In the genomic region with DNA sequence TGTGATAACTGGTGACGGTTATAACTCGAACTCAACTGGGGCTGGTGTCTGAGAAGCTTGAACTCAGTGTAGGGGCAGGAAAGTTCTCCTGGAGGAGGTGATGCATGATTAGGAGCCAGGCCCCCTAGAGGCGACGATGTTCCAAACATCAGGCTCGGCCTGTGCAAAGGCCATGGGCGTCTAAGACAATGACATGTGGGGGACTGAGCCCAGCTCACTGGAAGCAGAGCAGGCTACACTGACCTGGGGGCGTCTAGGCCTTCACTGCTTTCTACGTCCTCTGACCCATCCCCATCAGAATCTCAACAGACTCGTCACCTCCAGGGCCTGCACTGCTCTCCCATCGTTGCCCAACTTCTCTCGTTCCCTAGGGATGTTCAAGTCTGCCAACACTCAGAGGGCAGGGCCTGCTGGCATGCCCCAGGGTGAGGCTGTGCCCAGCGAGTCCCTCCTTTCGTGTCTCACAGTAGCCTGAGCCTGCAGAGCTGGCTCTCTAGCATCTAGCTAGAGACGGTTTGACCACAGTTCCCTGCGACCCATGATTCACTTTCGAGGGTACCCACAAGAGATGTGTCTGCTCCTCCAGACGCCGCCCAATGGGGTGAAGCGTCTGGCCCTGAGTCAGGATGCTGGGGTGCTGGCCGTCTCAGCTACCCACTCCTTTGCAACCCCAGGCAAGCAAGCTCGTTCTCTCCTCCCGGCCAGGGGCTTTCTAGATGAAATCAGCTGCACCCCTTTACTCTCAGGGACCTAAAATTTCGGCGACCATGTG, we compare ENCODE assay signal across 1 cellular context.
TF ChIP-seq lines count a peak whose summit lies in the region.

No MANE protein-coding gene starts in this region.

TF ChIP-seq in HepG2, 621 proteins besides CTCF, POLR2A, EP300 and RAD21 (continued from another document and continues in another):
- TF ChIP-seq ZFY (CRISPR knock-in tag; IDR thresholded peaks at IDR 0.05) = no peak
- TF ChIP-seq CCAR2 (optimal IDR thresholded peaks at IDR 0.05; ENCODE audit: low read depth, low read length) = no peak
- no peak for TF ChIP-seq NFRKB (IDR thresholded peaks at IDR 0.05)
- TF ChIP-seq ZNF747 (CRISPR knock-in tag; IDR thresholded peaks at IDR 0.05; ENCODE audit: borderline replicate concordance) = no peak
- TF ChIP-seq TBX3 (IDR thresholded peaks at IDR 0.05; ENCODE audit: borderline replicate concordance) = 0 out of 2 replicates have a peak, but pooled peaks have one; percentile 13
- no peak for TF ChIP-seq ATF7 (IDR thresholded peaks at IDR 0.05)
- TF ChIP-seq ATF7 (CRISPR knock-in tag; IDR thresholded peaks at IDR 0.05) = no peak
- no peak for TF ChIP-seq CEBPB (IDR thresholded peaks at IDR 0.05; ENCODE audit: borderline replicate concordance, low read depth, low read length)
- TF ChIP-seq, protein P1, sequence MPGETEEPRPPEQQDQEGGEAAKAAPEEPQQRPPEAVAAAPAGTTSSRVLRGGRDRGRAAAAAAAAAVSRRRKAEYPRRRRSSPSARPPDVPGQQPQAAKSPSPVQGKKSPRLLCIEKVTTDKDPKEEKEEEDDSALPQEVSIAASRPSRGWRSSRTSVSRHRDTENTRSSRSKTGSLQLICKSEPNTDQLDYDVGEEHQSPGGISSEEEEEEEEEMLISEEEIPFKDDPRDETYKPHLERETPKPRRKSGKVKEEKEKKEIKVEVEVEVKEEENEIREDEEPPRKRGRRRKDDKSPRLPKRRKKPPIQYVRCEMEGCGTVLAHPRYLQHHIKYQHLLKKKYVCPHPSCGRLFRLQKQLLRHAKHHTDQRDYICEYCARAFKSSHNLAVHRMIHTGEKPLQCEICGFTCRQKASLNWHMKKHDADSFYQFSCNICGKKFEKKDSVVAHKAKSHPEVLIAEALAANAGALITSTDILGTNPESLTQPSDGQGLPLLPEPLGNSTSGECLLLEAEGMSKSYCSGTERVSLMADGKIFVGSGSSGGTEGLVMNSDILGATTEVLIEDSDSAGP (CRISPR knock-in tag; IDR thresholded peaks at IDR 0.05; ENCODE audit: borderline replicate concordance) = no peak
- no peak for TF ChIP-seq MED8 (CRISPR knock-in tag; IDR thresholded peaks at IDR 0.05; ENCODE audit: insufficient replicate concordance)
- no peak; the same call in 1 of the 2 replicates for TF ChIP-seq TAF1 (CRISPR knock-in tag; IDR thresholded peaks at IDR 0.05)
- TF ChIP-seq KDM4B (CRISPR knock-in tag; IDR thresholded peaks at IDR 0.05) = no peak
- TF ChIP-seq, protein P2, sequence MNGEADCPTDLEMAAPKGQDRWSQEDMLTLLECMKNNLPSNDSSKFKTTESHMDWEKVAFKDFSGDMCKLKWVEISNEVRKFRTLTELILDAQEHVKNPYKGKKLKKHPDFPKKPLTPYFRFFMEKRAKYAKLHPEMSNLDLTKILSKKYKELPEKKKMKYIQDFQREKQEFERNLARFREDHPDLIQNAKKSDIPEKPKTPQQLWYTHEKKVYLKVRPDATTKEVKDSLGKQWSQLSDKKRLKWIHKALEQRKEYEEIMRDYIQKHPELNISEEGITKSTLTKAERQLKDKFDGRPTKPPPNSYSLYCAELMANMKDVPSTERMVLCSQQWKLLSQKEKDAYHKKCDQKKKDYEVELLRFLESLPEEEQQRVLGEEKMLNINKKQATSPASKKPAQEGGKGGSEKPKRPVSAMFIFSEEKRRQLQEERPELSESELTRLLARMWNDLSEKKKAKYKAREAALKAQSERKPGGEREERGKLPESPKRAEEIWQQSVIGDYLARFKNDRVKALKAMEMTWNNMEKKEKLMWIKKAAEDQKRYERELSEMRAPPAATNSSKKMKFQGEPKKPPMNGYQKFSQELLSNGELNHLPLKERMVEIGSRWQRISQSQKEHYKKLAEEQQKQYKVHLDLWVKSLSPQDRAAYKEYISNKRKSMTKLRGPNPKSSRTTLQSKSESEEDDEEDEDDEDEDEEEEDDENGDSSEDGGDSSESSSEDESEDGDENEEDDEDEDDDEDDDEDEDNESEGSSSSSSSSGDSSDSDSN (CRISPR knock-in tag; IDR thresholded peaks at IDR 0.05) = no peak
- no peak for TF ChIP-seq GTF3A (CRISPR knock-in tag; conservative IDR thresholded peaks at IDR 0.05)
- no peak for TF ChIP-seq ZNF335 (CRISPR knock-in tag; IDR thresholded peaks at IDR 0.05)
- no peak for TF ChIP-seq ZNF709 (CRISPR knock-in tag; IDR thresholded peaks at IDR 0.05)
- TF ChIP-seq FOSL2 (CRISPR knock-in tag; IDR thresholded peaks at IDR 0.05) = peak; percentile 37
- TF ChIP-seq ZFP90 (CRISPR knock-in tag; IDR thresholded peaks at IDR 0.05; ENCODE audit: borderline replicate concordance) = no peak
- TF ChIP-seq NFIC (IDR thresholded peaks at IDR 0.05; ENCODE audit: low read length) = no peak
- TF ChIP-seq, protein P3, sequence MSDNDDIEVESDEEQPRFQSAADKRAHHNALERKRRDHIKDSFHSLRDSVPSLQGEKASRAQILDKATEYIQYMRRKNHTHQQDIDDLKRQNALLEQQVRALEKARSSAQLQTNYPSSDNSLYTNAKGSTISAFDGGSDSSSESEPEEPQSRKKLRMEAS (IDR thresholded peaks at IDR 0.05) = peak; percentile 59
- TF ChIP-seq YEATS4 (CRISPR knock-in tag; IDR thresholded peaks at IDR 0.05; ENCODE audit: borderline replicate concordance) = no peak
- no peak for TF ChIP-seq NR2F1 (CRISPR knock-in tag; IDR thresholded peaks at IDR 0.05)
- no peak for TF ChIP-seq HCFC1 (IDR thresholded peaks at IDR 0.05; ENCODE audit: low read depth, low read length)
- TF ChIP-seq HMG20A (CRISPR knock-in tag; IDR thresholded peaks at IDR 0.05; ENCODE audit: borderline replicate concordance) = no peak
- TF ChIP-seq PITX1 (CRISPR knock-in tag; IDR thresholded peaks at IDR 0.05) = no peak
- TF ChIP-seq, protein P4, sequence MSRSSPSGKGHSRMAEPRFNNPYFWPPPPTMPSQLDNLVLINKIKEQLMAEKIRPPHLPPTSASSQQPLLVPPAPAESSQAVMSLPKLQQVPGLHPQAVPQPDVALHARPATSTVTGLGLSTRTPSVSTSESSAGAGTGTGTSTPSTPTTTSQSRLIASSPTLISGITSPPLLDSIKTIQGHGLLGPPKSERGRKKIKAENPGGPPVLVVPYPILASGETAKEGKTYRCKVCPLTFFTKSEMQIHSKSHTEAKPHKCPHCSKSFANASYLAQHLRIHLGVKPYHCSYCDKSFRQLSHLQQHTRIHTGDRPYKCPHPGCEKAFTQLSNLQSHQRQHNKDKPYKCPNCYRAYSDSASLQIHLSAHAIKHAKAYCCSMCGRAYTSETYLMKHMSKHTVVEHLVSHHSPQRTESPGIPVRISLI (CRISPR knock-in tag; IDR thresholded peaks at IDR 0.05; ENCODE audit: borderline replicate concordance) = no peak
- no peak for TF ChIP-seq HDAC6 (IDR thresholded peaks at IDR 0.05; ENCODE audit: low read depth, low read length)
- TF ChIP-seq ZNF781 (CRISPR knock-in tag; IDR thresholded peaks at IDR 0.05; ENCODE audit: borderline replicate concordance, not compliant biosample characterization) = no peak
- TF ChIP-seq ZNF567 (CRISPR knock-in tag; IDR thresholded peaks at IDR 0.05; ENCODE audit: borderline replicate concordance) = no peak
- no peak for TF ChIP-seq ZNF331 (CRISPR knock-in tag; IDR thresholded peaks at IDR 0.05)
- TF ChIP-seq ZNF737 (CRISPR knock-in tag; IDR thresholded peaks at IDR 0.05; ENCODE audit: borderline replicate concordance) = no peak
- no peak for TF ChIP-seq ESRRA (CRISPR knock-in tag; IDR thresholded peaks at IDR 0.05; ENCODE audit: low read depth)
- TF ChIP-seq, protein P5, sequence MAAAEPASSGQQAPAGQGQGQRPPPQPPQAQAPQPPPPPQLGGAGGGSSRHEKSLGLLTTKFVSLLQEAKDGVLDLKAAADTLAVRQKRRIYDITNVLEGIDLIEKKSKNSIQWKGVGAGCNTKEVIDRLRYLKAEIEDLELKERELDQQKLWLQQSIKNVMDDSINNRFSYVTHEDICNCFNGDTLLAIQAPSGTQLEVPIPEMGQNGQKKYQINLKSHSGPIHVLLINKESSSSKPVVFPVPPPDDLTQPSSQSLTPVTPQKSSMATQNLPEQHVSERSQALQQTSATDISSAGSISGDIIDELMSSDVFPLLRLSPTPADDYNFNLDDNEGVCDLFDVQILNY (CRISPR knock-in tag; conservative IDR thresholded peaks at IDR 0.05) = no peak
- TF ChIP-seq TCF7 (IDR thresholded peaks at IDR 0.05; ENCODE audit: low read depth) = no peak
- TF ChIP-seq ZFP36L1 (CRISPR knock-in tag; IDR thresholded peaks at IDR 0.05) = no peak
- TF ChIP-seq CHD4 (IDR thresholded peaks at IDR 0.05; ENCODE audit: borderline replicate concordance, low read length) = no peak
- TF ChIP-seq ZFYVE20 (CRISPR knock-in tag; IDR thresholded peaks at IDR 0.05; ENCODE audit: borderline replicate concordance, low read depth) = no peak
- TF ChIP-seq, protein P6, sequence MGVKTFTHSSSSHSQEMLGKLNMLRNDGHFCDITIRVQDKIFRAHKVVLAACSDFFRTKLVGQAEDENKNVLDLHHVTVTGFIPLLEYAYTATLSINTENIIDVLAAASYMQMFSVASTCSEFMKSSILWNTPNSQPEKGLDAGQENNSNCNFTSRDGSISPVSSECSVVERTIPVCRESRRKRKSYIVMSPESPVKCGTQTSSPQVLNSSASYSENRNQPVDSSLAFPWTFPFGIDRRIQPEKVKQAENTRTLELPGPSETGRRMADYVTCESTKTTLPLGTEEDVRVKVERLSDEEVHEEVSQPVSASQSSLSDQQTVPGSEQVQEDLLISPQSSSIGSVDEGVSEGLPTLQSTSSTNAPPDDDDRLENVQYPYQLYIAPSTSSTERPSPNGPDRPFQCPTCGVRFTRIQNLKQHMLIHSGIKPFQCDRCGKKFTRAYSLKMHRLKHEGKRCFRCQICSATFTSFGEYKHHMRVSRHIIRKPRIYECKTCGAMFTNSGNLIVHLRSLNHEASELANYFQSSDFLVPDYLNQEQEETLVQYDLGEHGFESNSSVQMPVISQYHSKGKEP (CRISPR knock-in tag; IDR thresholded peaks at IDR 0.05) = no peak
- TF ChIP-seq, protein P7, sequence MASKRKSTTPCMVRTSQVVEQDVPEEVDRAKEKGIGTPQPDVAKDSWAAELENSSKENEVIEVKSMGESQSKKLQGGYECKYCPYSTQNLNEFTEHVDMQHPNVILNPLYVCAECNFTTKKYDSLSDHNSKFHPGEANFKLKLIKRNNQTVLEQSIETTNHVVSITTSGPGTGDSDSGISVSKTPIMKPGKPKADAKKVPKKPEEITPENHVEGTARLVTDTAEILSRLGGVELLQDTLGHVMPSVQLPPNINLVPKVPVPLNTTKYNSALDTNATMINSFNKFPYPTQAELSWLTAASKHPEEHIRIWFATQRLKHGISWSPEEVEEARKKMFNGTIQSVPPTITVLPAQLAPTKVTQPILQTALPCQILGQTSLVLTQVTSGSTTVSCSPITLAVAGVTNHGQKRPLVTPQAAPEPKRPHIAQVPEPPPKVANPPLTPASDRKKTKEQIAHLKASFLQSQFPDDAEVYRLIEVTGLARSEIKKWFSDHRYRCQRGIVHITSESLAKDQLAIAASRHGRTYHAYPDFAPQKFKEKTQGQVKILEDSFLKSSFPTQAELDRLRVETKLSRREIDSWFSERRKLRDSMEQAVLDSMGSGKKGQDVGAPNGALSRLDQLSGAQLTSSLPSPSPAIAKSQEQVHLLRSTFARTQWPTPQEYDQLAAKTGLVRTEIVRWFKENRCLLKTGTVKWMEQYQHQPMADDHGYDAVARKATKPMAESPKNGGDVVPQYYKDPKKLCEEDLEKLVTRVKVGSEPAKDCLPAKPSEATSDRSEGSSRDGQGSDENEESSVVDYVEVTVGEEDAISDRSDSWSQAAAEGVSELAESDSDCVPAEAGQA (IDR thresholded peaks at IDR 0.05; ENCODE audit: low read depth) = no peak
- TF ChIP-seq, protein P7 (CRISPR knock-in tag; IDR thresholded peaks at IDR 0.05; ENCODE audit: borderline replicate concordance) = no peak
- TF ChIP-seq, protein P8, sequence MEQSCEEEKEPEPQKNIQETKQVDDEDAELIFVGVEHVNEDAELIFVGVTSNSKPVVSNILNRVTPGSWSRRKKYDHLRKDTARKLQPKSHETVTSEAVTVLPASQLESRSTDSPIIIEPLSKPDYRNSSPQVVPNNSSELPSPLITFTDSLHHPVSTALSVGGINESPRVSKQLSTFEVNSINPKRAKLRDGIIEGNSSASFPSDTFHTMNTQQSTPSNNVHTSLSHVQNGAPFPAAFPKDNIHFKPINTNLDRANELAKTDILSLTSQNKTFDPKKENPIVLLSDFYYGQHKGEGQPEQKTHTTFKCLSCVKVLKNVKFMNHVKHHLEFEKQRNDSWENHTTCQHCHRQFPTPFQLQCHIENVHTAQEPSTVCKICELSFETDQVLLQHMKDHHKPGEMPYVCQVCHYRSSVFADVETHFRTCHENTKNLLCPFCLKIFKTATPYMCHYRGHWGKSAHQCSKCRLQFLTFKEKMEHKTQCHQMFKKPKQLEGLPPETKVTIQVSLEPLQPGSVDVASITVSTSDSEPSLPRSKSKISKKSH (CRISPR knock-in tag; IDR thresholded peaks at IDR 0.05; ENCODE audit: borderline replicate concordance) = no peak
- TF ChIP-seq ZFP37 (CRISPR knock-in tag; IDR thresholded peaks at IDR 0.05; ENCODE audit: borderline replicate concordance) = no peak
- TF ChIP-seq TBL1XR1 (IDR thresholded peaks at IDR 0.05; ENCODE audit: borderline replicate concordance, low read length, partially characterized antibody) = no peak
- TF ChIP-seq MIER2 (CRISPR knock-in tag; IDR thresholded peaks at IDR 0.05) = no peak
- peak; percentile 84; the same call in 1 of the 2 replicates for TF ChIP-seq ARNT2 (CRISPR knock-in tag; IDR thresholded peaks at IDR 0.05; ENCODE audit: low read depth)
- TF ChIP-seq BRCA1 (CRISPR knock-in tag; IDR thresholded peaks at IDR 0.05) = no peak
- peak; percentile 48; the same call in 1 of the 2 replicates for TF ChIP-seq ZMYM3 (CRISPR knock-in tag; IDR thresholded peaks at IDR 0.05)
- no peak for TF ChIP-seq ZSCAN9 (CRISPR knock-in tag; IDR thresholded peaks at IDR 0.05; ENCODE audit: borderline replicate concordance)
- no peak for TF ChIP-seq HDAC1 (CRISPR knock-in tag; IDR thresholded peaks at IDR 0.05)
- peak; percentile 7; the same call in 1 of the 2 replicates for TF ChIP-seq ZNF34 (CRISPR knock-in tag; IDR thresholded peaks at IDR 0.05; ENCODE audit: borderline replicate concordance)
- no peak for TF ChIP-seq MYNN (CRISPR knock-in tag; IDR thresholded peaks at IDR 0.05; ENCODE audit: low read depth)
- no peak; the same call in 1 of the 2 replicates for TF ChIP-seq RFXAP (CRISPR knock-in tag; IDR thresholded peaks at IDR 0.05; ENCODE audit: borderline replicate concordance)
- TF ChIP-seq ZNF883 (CRISPR knock-in tag; IDR thresholded peaks at IDR 0.05; ENCODE audit: not compliant biosample characterization) = no peak
